ENCODE assay signal across 25 cellular contexts in the genomic region with DNA sequence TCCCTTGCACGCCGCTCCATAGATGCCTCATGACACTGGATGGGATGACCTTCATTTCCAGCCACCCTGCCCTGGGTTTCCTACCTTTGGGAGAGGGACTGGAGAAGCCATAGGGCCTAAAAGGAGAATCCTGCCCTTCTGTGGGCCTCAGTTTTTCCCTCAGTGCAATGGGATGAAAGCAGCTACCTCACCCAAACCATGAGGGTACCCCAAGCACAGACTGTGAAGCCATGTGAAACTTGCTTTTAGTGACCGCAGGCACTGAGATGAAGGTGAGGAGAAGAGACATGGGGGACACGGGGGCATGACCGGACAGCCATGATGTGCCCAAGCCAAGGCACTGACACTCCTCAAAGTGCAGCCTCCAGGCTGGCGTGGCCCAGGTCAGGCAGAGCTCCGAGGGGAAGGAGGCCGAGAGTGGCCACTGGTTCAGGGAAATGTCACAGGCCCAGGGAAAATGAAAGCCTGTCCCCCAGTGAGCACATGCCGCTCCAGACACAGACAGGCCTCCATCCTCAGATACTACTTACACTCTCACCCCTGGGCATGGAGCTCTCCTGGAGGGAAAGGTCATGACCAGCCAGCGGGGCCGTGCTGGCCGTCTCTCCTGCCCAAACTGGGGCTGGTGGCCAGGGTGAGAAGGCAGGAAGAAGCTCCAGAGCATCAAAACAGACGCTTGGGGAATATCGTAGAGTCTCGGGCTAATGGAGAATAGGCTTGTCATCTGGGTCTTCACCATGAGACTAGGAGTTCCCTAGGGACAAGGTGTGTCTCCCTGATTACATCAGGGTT.
"Had no signal": no experiment of that assay in that cellular context is flagged by ENCODE, and none has a peak within 500 bp of the region (broad histone marks: within the 10 kb centered on the region; RNA-seq: fewer than 3 reads in every experiment).

No MANE protein-coding gene starts in this region.

- H3K36me3 ChIP-seq: left ventricle myocardium inferior, ovary, prostate gland, sigmoid colon, spleen, suprapubic skin, thoracic aorta, tibial artery, upper lobe of right lung had no signal

- H3K27ac ChIP-seq: left ventricle myocardium inferior, ovary, prostate gland, sigmoid colon, spleen, suprapubic skin, thoracic aorta, tibial artery, upper lobe of right lung had no signal

- ATAC-seq: natural killer cell; right cardiac atrium; stimulated activated effector memory CD8-positive, alpha-beta T cell treated with anti-CD3 and anti-CD28 coated beads, Interleukin-12 subunit alpha, Interleukin-12 subunit beta, amount 100 ng/mL, for 72 hours; upper lobe of right lung had no signal

- H3K4me3 ChIP-seq: left ventricle myocardium inferior, lung, ovary, prostate gland, sigmoid colon, spleen, suprapubic skin, thoracic aorta, tibial artery, upper lobe of right lung had no signal

- H3K9me3 ChIP-seq: left ventricle myocardium inferior, ovary, prostate gland, sigmoid colon, spleen, suprapubic skin, thoracic aorta, tibial artery, upper lobe of right lung had no signal

- H3K27me3 ChIP-seq: ovary, upper lobe of right lung had no signal

- H3K4me1 ChIP-seq: left ventricle myocardium inferior, prostate gland, sigmoid colon, spleen, suprapubic skin, tibial artery, upper lobe of right lung had no signal

- DNase-seq: hypothalamus; islet precursor cell; left ventricle myocardium inferior; mesendoderm; naive B cell; natural killer cell; nephron progenitor cell; occipital lobe; ovary; retina; sigmoid colon; small intestine; spleen; stimulated activated CD4-positive, alpha-beta T cell treated with anti-CD3 and anti-CD28 coated beads, Interleukin-4, amount 100 ng/mL, for 24 hours; stimulated activated naive CD4-positive, alpha-beta T cell; tibial artery; trophoblast cell; upper lobe of right lung had no signal

- FAIRE-seq: small intestine, urothelium cell line had no signal
